ENCODE assay signal across 19 cellular contexts in the genomic region with DNA sequence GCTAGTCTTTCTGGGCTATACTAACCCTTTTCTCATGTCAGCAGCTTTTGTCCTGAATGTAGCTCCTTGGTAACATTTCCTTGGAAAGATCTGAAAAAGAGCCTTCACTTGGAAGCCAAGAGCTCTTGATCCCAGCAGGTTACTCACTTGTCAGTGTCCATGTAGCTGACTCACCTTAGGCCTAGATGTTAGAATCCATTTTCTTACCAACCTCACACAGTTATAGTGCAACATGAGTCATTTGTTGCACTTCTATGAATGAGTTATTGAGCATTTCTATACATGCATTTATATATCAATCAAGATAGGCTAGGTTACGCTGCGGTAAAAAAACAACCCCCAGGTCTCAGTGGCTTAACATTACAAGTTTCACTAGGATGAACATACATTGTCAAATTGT.
DNase-seq lines count a peak whose midpoint lies in the region; ATAC-seq and TF ChIP-seq lines count a peak whose summit lies in the region.
"Had no signal": no experiment of that assay in that cellular context is flagged by ENCODE, and none has a peak within 500 bp of the region (broad histone marks: within the 10 kb centered on the region; RNA-seq: fewer than 3 reads in every experiment).

No MANE protein-coding gene starts in this region.

- no peak overlapping the region for H3K56ac ChIP-seq in IMR-90 (ENCODE audit: extremely low read depth, insufficient read depth, low read length)

- H3K79me1 ChIP-seq in IMR-90 (ENCODE audit: low read depth in 1 of 2, low read length in 2 of 2) (no peaks in the 10 kb centered on the region), mesenchymal stem cell (replicated peaks; ENCODE audit: low read length, poor library complexity, severe bottlenecking) (no peaks in the 10 kb centered on the region)

- no peak overlapping the region for H3K27ac ChIP-seq in SK-N-SH (ENCODE audit: low read depth in 2 of 2, low read length in 1 of 2)
- H3K27ac ChIP-seq in IMR-90 (ENCODE audit: insufficient read depth, low read length), result no peak overlapping the region
- H3K27ac ChIP-seq in mesenchymal stem cell (ENCODE audit: low read length, poor library complexity, severe bottlenecking), result no peak overlapping the region
- H3K27ac ChIP-seq: right lobe of liver had no signal

- H3K4me3 ChIP-seq in SK-N-SH (ENCODE audit: low read depth in 2 of 2, low read length in 1 of 2) (no peak overlapping the region), IMR-90 (ENCODE audit: insufficient read depth, low read depth, low read length) (no peak overlapping the region), mesenchymal stem cell (ENCODE audit: insufficient read depth in 1 of 2, low read depth in 1 of 2, low read length in 2 of 2) (no peak overlapping the region)
- H3K4me3 ChIP-seq: mucosa of descending colon, right lobe of liver had no signal

- H2BK20ac ChIP-seq in IMR-90 (ENCODE audit: low read depth, low read length), result peak overlapping the region; percentile 91

- DNase-seq in SK-N-SH (no peak), IMR-90 (peak; percentile 70), iris pigment epithelial cell (ENCODE audit: low read depth) (peak; percentile 55), mesenchymal stem cell (no peak)
- no peak for DNase-seq in activated T-helper 2 cell treated with anti-CD3 and anti-CD28 coated beads, Interferon-gamma antibody, Interleukin-2, Interleukin-4, amounts not matched to agents 10 μg/mL and 5 μg/mL and 100 μg/mL, durations not matched to agents 14 hours and 24 hours and 36 hours (ENCODE audit: low spot score)
- DNase-seq: activated CD4-positive, CD25-positive, alpha-beta regulatory T cell treated with anti-CD3 and anti-CD28 coated beads, Interleukin-2, amount 50 U/mL, for 72 hours; cortex of kidney; DND-41; MM.1S; mucosa of descending colon; NCI-H1417 treated with DMSO at 0.1 percent for 48 hours; NCI-H526; right lobe of liver; RPMI8226 had no signal

- CTCF ChIA-PET in SK-N-SH (lab: Yijun Ruan, JAX) (interaction anchor here (0.9 to 5.4 kb wide), 4 partner anchors 38 to 280 kb away, joined by 3 to 75 read pairs (median 5); no protein-coding TSS in a partner anchor), IMR-90 (lab: Yijun Ruan, JAX) (interaction anchor here (0.8 kb wide), 1 partner anchor 117 kb away, joined by 3 read pairs; no protein-coding TSS in a partner anchor)

- no peak overlapping the region for H3K4me3 Mint-ChIP-seq in activated T-helper 2 cell treated with anti-CD3 and anti-CD28 coated beads, Interferon-gamma antibody, Interleukin-2, Interleukin-4, amounts not matched to agents 10 μg/mL and 5 μg/mL and 100 μg/mL, durations not matched to agents 14 hours and 24 hours and 36 hours (ENCODE audit: low read depth)
- H3K4me3 Mint-ChIP-seq: activated T-helper 1 cell treated with anti-CD3 and anti-CD28 coated beads, Interleukin-12 subunit alpha, Interleukin-12 subunit beta, Interleukin-2, Interleukin-4 antibody, amounts not matched to agents 30 ng/mL and 10 ng/mL and 1 ng/mL, durations not matched to agents 14 hours and 24 hours and 36 hours; B cell had no signal

- H3K36me3 Mint-ChIP-seq in activated T-helper 2 cell treated with anti-CD3 and anti-CD28 coated beads, Interferon-gamma antibody, Interleukin-2, Interleukin-4, amounts not matched to agents 10 μg/mL and 5 μg/mL and 100 μg/mL, durations not matched to agents 14 hours and 24 hours and 36 hours (ENCODE audit: low read depth), result no peaks in the 10 kb centered on the region

- H2BK120ac ChIP-seq in IMR-90 (ENCODE audit: low read depth, low read length), result peak overlapping the region; percentile 84
- no peak overlapping the region for H2BK120ac ChIP-seq in mesenchymal stem cell (ENCODE audit: low read depth, low read length)

- H3K4me1 Mint-ChIP-seq in activated T-helper 2 cell treated with anti-CD3 and anti-CD28 coated beads, Interferon-gamma antibody, Interleukin-2, Interleukin-4, amounts not matched to agents 10 μg/mL and 5 μg/mL and 100 μg/mL, durations not matched to agents 14 hours and 24 hours and 36 hours (ENCODE audit: low read depth), result peaks cover 13% of the 10 kb centered on the region
- H3K4me1 Mint-ChIP-seq: B cell had no signal

- POLR2A ChIA-PET in SK-N-SH (lab: Yijun Ruan, JAX), result no interaction called here
- POLR2A ChIA-PET in IMR-90 (lab: Charles Lee; ENCODE audit: unreplicated experiment), result no interaction called here

- in situ Hi-C loops in IMR-90 (cut with MboI; ENCODE audit: low sequenced_read_pairs), result loop anchor here (10.0 kb wide), 1 partner anchor 268 kb away; no protein-coding TSS in a partner anchor

- H3F3A ChIP-seq in SK-N-SH (replicated peaks; ENCODE audit: insufficient read depth), result peaks cover 20% of the 10 kb centered on the region

- 95% methylated on average over 2 of the region's 2 CpGs for WGBS in SK-N-SH (ENCODE audit: low lambda C conversion rate)
- 83% methylated on average over 2 of the region's 2 CpGs; no CpG with 5 or more reads in 1 of the 2 experiments for WGBS in IMR-90 (ENCODE audit: extremely low coverage in 2 of 2, insufficient read length in 1 of 2), 2 experiments
- WGBS in mesenchymal stem cell, result 87% methylated on average over 2 of the region's 2 CpGs

- TF ChIP-seq CTCF in SK-N-SH (IDR thresholded peaks at IDR 0.05) (no peak), IMR-90 (conservative IDR thresholded peaks at IDR 0.05; ENCODE audit: low read depth, low read length) (no peak)

- no peak overlapping the region for H2AFZ ChIP-seq in SK-N-SH (ENCODE audit: low read depth)
- no peak overlapping the region for H2AFZ ChIP-seq in IMR-90 (replicated peaks; ENCODE audit: low read length, poor library complexity)
- no peak overlapping the region for H2AFZ ChIP-seq in mesenchymal stem cell (ENCODE audit: low read depth, low read length)

- H3K9me2 ChIP-seq in SK-N-SH, result no peaks in the 10 kb centered on the region

- no peaks in the 10 kb centered on the region for H3K9me3 Mint-ChIP-seq in activated T-helper 2 cell treated with anti-CD3 and anti-CD28 coated beads, Interferon-gamma antibody, Interleukin-2, Interleukin-4, amounts not matched to agents 10 μg/mL and 5 μg/mL and 100 μg/mL, durations not matched to agents 14 hours and 24 hours and 36 hours
- H3K9me3 Mint-ChIP-seq: activated T-helper 1 cell treated with anti-CD3 and anti-CD28 coated beads, Interleukin-12 subunit alpha, Interleukin-12 subunit beta, Interleukin-2, Interleukin-4 antibody, amounts not matched to agents 30 ng/mL and 10 ng/mL and 1 ng/mL, durations not matched to agents 14 hours and 24 hours and 36 hours had no signal

- H3K36me3 ChIP-seq in SK-N-SH (replicated peaks in 1 of 2; ENCODE audit: control insufficient read depth in 1 of 2, insufficient read depth in 2 of 2, low read length in 1 of 2) (no peaks in the 10 kb centered on the region), IMR-90 (ENCODE audit: control insufficient read depth, insufficient read depth, low read length) (no peaks in the 10 kb centered on the region), mesenchymal stem cell (ENCODE audit: control insufficient read depth in 1 of 2, insufficient read depth in 2 of 2, low read depth in 1 of 2, low read length in 2 of 2) (peaks cover 0 to 6% of the 10 kb centered on the region in 2 experiments)
- H3K36me3 ChIP-seq: right lobe of liver had no signal

- H2AK9ac ChIP-seq in IMR-90 (replicated peaks; ENCODE audit: low read depth, low read length, poor library complexity), result no peak overlapping the region

- peak overlapping the region; percentile 91; the same call in 2 of the 3 replicates for H2BK15ac ChIP-seq in IMR-90 (ENCODE audit: low read depth, low read length)
- no peak overlapping the region for H2BK15ac ChIP-seq in mesenchymal stem cell (ENCODE audit: low read depth, poor library complexity, severe bottlenecking)

- H3K27ac Mint-ChIP-seq in activated T-helper 2 cell treated with anti-CD3 and anti-CD28 coated beads, Interferon-gamma antibody, Interleukin-2, Interleukin-4, amounts not matched to agents 10 μg/mL and 5 μg/mL and 100 μg/mL, durations not matched to agents 14 hours and 24 hours and 36 hours, result peak overlapping the region; percentile 37
- H3K27ac Mint-ChIP-seq: activated T-helper 1 cell treated with anti-CD3 and anti-CD28 coated beads, Interleukin-12 subunit alpha, Interleukin-12 subunit beta, Interleukin-2, Interleukin-4 antibody, amounts not matched to agents 30 ng/mL and 10 ng/mL and 1 ng/mL, durations not matched to agents 14 hours and 24 hours and 36 hours; B cell had no signal

- dilution Hi-C loops in IMR-90 (cut with HindIII; ENCODE audit: low sequenced_read_pairs, unreplicated experiment), result no loop called here

- intact Hi-C loops in IMR-90 (cut with micrococcal nuclease), result no loop called here
- intact Hi-C loops in activated T-helper 2 cell treated with anti-CD3 and anti-CD28 coated beads, Interferon-gamma antibody, Interleukin-2, Interleukin-4, amounts not matched to agents 10 μg/mL and 5 μg/mL and 100 μg/mL, durations not matched to agents 14 hours and 24 hours and 36 hours (cut with micrococcal nuclease), result loop anchor here (5.0 kb wide), 3 partner anchors 60 to 275 kb away; partner anchors contain the start of gene CLDN11

- no peak overlapping the region for H3K4me2 ChIP-seq in SK-N-SH
- no peak overlapping the region for H3K4me2 ChIP-seq in IMR-90 (ENCODE audit: low read depth, low read length)
- no peak overlapping the region for H3K4me2 ChIP-seq in mesenchymal stem cell (ENCODE audit: low read length, poor library complexity, severe bottlenecking)

- H3K18ac ChIP-seq in IMR-90 (ENCODE audit: low read depth, low read length), result peak overlapping the region; percentile 72; the same call in 1 of the 2 replicates
- H3K18ac ChIP-seq in mesenchymal stem cell (ENCODE audit: low read depth in 1 of 2, low read length in 2 of 2), result no peak overlapping the region

- no peaks in the 10 kb centered on the region for H3K9me3 ChIP-seq in SK-N-SH
- no peaks in the 10 kb centered on the region for H3K9me3 ChIP-seq in IMR-90 (ENCODE audit: control insufficient read depth, insufficient read depth, low read length)
- no peaks in the 10 kb centered on the region for H3K9me3 ChIP-seq in mesenchymal stem cell (ENCODE audit: control insufficient read depth, low read length)
- H3K9me3 ChIP-seq: mucosa of descending colon, right lobe of liver had no signal

- H2BK5ac ChIP-seq in IMR-90 (ENCODE audit: low read depth, low read length, poor library complexity, severe bottlenecking), result no peak overlapping the region
- no peak overlapping the region for H2BK5ac ChIP-seq in mesenchymal stem cell (ENCODE audit: low read depth, low read length, poor library complexity, severe bottlenecking)

- H2BK12ac ChIP-seq in mesenchymal stem cell (ENCODE audit: low read length in 2 of 2), result peak overlapping the region in 1 of 2 experiments; percentile 6

- BruUV-seq in IMR-90 (replicated peaks; lab: Mats Ljungman, UMichigan), result no TSS peak

- peak overlapping the region; percentile 93; the same call in 1 of the 2 replicates for H4K91ac ChIP-seq in IMR-90 (ENCODE audit: insufficient read depth, low read depth, low read length)
- H4K91ac ChIP-seq in mesenchymal stem cell (ENCODE audit: low read length), result no peak overlapping the region

- H3K23ac ChIP-seq in IMR-90 (ENCODE audit: low read depth, low read length) (peak overlapping the region; percentile 33; the same call in 1 of the 2 replicates), mesenchymal stem cell (ENCODE audit: low read length in 2 of 2) (no peak overlapping the region)

- no peak for TF ChIP-seq EP300 in SK-N-SH (IDR thresholded peaks at IDR 0.05; ENCODE audit: borderline replicate concordance in 1 of 2, low read depth in 1 of 2, low read length in 1 of 2)

- peaks cover 11% of the 10 kb centered on the region for H3K9me1 ChIP-seq in IMR-90 (ENCODE audit: insufficient read depth, low read length)

- TF ChIP-seq RAD21 in SK-N-SH (IDR thresholded peaks at IDR 0.05; ENCODE audit: low read length), result no peak
- TF ChIP-seq RAD21 in IMR-90 (IDR thresholded peaks at IDR 0.05; ENCODE audit: low read length), result no peak

- ATAC-seq in SK-N-SH treated with all-trans-retinoic acid at 6 μM for 48 hours (no peak), IMR-90 (ENCODE audit: low read depth) (no peak), HG02610 (IDR thresholded peaks at IDR 0.05; ENCODE audit: unreplicated experiment) (no peak), GM21786 (IDR thresholded peaks at IDR 0.05; ENCODE audit: unreplicated experiment) (no peak)
- ATAC-seq: mucosa of descending colon, right lobe of liver had no signal

- H3K79me2 ChIP-seq in SK-N-SH (ENCODE audit: insufficient read depth), result no peaks in the 10 kb centered on the region

- no peak overlapping the region for H4K5ac ChIP-seq in IMR-90 (ENCODE audit: low read depth, low read length)

- peak overlapping the region; percentile 24; the same call in 1 of the 2 replicates for H3K14ac ChIP-seq in IMR-90 (replicated peaks; ENCODE audit: low read depth, low read length)
- no peak overlapping the region for H3K14ac ChIP-seq in mesenchymal stem cell (ENCODE audit: low read length in 2 of 2)

- H3K9ac ChIP-seq in SK-N-SH, result no peak overlapping the region
- no peak overlapping the region for H3K9ac ChIP-seq in IMR-90 (ENCODE audit: low read depth, low read length)
- no peak overlapping the region for H3K9ac ChIP-seq in mesenchymal stem cell (ENCODE audit: low read length)

- H3K27me3 ChIP-seq in SK-N-SH (ENCODE audit: insufficient read depth) (no peaks in the 10 kb centered on the region), IMR-90 (ENCODE audit: control insufficient read depth, insufficient read depth, low read length) (no peaks in the 10 kb centered on the region), mesenchymal stem cell (ENCODE audit: control insufficient read depth in 1 of 2, insufficient read depth in 1 of 2, low read length in 2 of 2) (no peaks in the 10 kb centered on the region)
- H3K27me3 ChIP-seq: right lobe of liver had no signal

- peak overlapping the region; percentile 71 for H3K4ac ChIP-seq in IMR-90 (ENCODE audit: low read depth, low read length)
- no peak overlapping the region for H3K4ac ChIP-seq in mesenchymal stem cell (ENCODE audit: low read depth in 1 of 2, low read length in 2 of 2)

- H2AK5ac ChIP-seq in IMR-90 (ENCODE audit: low read depth, low read length), result peak overlapping the region; percentile 72; the same call in 1 of the 2 replicates
- H2AK5ac ChIP-seq in mesenchymal stem cell (ENCODE audit: low read length, severe bottlenecking), result no peak overlapping the region

- no peaks in the 10 kb centered on the region for H3K27me3 Mint-ChIP-seq in activated T-helper 2 cell treated with anti-CD3 and anti-CD28 coated beads, Interferon-gamma antibody, Interleukin-2, Interleukin-4, amounts not matched to agents 10 μg/mL and 5 μg/mL and 100 μg/mL, durations not matched to agents 14 hours and 24 hours and 36 hours (ENCODE audit: low read depth)

- H3K4me1 ChIP-seq in SK-N-SH (ENCODE audit: control insufficient read depth in 1 of 2, insufficient read depth in 2 of 2, low read depth in 1 of 2, low read length in 1 of 2) (peaks cover 3 to 19% of the 10 kb centered on the region in 2 experiments; a peak in 3 of 4 replicates), IMR-90 (ENCODE audit: control insufficient read depth, insufficient read depth, low read length) (peaks cover 14% of the 10 kb centered on the region), mesenchymal stem cell (ENCODE audit: control insufficient read depth, insufficient read depth, low read depth, low read length) (peaks cover 7% of the 10 kb centered on the region)
- H3K4me1 ChIP-seq: right lobe of liver had no signal

- no peaks in the 10 kb centered on the region for H4K20me1 ChIP-seq in SK-N-SH (ENCODE audit: insufficient read depth)
- no peaks in the 10 kb centered on the region for H4K20me1 ChIP-seq in IMR-90 (ENCODE audit: insufficient read depth, low read length)

- no peak for TF ChIP-seq POLR2A in IMR-90 (IDR thresholded peaks at IDR 0.05; ENCODE audit: low read depth, low read length)

- H4K8ac ChIP-seq in IMR-90 (ENCODE audit: low read depth in 2 of 2, low read length in 2 of 2) (peak overlapping the region; percentile 44 to 56; a peak in 2 of 4 replicates), mesenchymal stem cell (ENCODE audit: low read length) (no peak overlapping the region)

Comparison
In these comparisons a context has a peak if more than half of its experiments do, and no peak if none do; other contexts are left out.
1. DNase-seq: peak in IMR-90 (single experiment) and iris pigment epithelial cell (single experiment); none in SK-N-SH (single experiment), activated T-helper 2 cell treated with anti-CD3 and anti-CD28 coated beads, Interferon-gamma antibody, Interleukin-2, Interleukin-4, amounts not matched to agents 10 μg/mL and 5 μg/mL and 100 μg/mL, durations not matched to agents 14 hours and 24 hours and 36 hours (single experiment) and mesenchymal stem cell (single experiment).